ENCODE assay signal across 31 cellular contexts in the genomic region with DNA sequence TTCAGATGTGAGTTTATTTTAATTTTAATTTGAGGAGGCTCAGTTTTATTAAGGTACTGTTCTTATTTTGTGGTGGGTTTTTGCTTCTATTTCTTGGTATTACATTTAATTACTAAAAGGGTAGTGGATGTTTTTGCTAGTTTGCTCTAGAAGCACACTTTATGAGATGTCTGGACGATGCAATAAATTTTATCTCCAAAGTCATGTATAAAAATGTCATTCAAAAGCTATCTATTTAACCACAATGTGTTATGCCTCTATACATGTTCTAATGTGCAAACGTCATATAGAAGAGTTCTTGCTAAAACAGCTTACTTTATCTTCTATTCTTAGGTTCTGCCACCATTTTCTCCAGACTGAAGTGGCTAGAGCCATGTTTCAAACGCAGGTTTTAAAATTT. TPM values are rescaled to one million over a fixed set of nuclear protein-coding genes. Genes with fewer than 3 reads are reported as not detected.
"Had no signal": no experiment of that assay in that cellular context is flagged by ENCODE, and none has a peak within 500 bp of the region (broad histone marks: within the 10 kb centered on the region; RNA-seq: fewer than 3 reads in every experiment).

No MANE protein-coding gene starts in this region.

- H3K36me3 ChIP-seq: colonic mucosa had no signal

- H3K27ac ChIP-seq: adrenal gland, body of pancreas, colonic mucosa, foreskin keratinocyte, gastrocnemius medialis, heart right ventricle had no signal

- H3K9me3 ChIP-seq: adrenal gland, body of pancreas, colonic mucosa, gastrocnemius medialis had no signal

- ATAC-seq: activated CD4-positive, alpha-beta T cell treated with anti-CD3 and anti-CD28 coated beads for 36 hours; activated naive CD8-positive, alpha-beta T cell treated with anti-CD3 and anti-CD28 coated beads, Interleukin-2, amount 50 U/mL, for 24 hours; body of pancreas; esophagus mucosa; foreskin keratinocyte; gastrocnemius medialis; heart right ventricle; T-helper 17 cell had no signal

- H3K27me3 ChIP-seq: adrenal gland, body of pancreas, colonic mucosa, foreskin keratinocyte, gastrocnemius medialis, heart right ventricle had no signal

- H3K4me3 ChIP-seq: adrenal gland, body of pancreas, colonic mucosa, gastrocnemius medialis, heart right ventricle had no signal

- H3K4me1 ChIP-seq: colonic mucosa, foreskin keratinocyte had no signal

- DNase-seq: activated CD4-positive, alpha-beta memory T cell treated with anti-CD3 and anti-CD28 coated beads, Interleukin-2, amount 10 ng/mL, durations not matched to agents 7 days and 5 days; activated CD4-positive, alpha-beta T cell treated with anti-CD3 and anti-CD28 coated beads for 36 hours; activated CD4-positive, alpha-beta T cell treated with anti-CD3 and anti-CD28 coated beads, Interleukin-2, amount 10 ng/mL, durations not matched to agents 24 days and 14 days; activated CD4-positive, alpha-beta T cell treated with anti-CD3 and anti-CD28 coated beads, Interleukin-2, amount 50 U/mL, for 4 hours; activated CD4-positive, CD25-positive, alpha-beta regulatory T cell; activated CD4-positive, CD25-positive, alpha-beta regulatory T cell treated with anti-CD3 and anti-CD28 coated beads, Interleukin-2, amount 50 U/mL, for 72 hours; activated effector memory CD4-positive, alpha-beta T cell treated with anti-CD3 and anti-CD28 coated beads, Interleukin-2, amount 50 U/mL, for 16 hours; activated naive CD4-positive, alpha-beta T cell treated with anti-CD3 and anti-CD28 coated beads for 36 hours; activated naive CD8-positive, alpha-beta T cell treated with anti-CD3 and anti-CD28 coated beads for 36 hours; activated naive CD8-positive, alpha-beta T cell treated with anti-CD3 and anti-CD28 coated beads, Interleukin-2, amount 50 U/mL, for 24 hours; activated T-cell treated with anti-CD3 and anti-CD28 coated beads, Interleukin-2, amount 50 U/mL, for 1 hour; activated T-cell treated with anti-CD3 and anti-CD28 coated beads, Interleukin-2, amount 50 U/mL, for 48 hours; adrenal gland; amygdala; aorta; body of pancreas; caudate nucleus; cerebellar nuclear complex; colonic mucosa; effector CD8-positive, alpha-beta T cell; foreskin keratinocyte; gastrocnemius medialis; glutamatergic neuron; heart right ventricle; hippocampal formation; T-helper 1 cell; T-helper 17 cell; T1000 had no signal

RNA-seq across cellular contexts. Expression of a gene that starts 35.8 kb away (rescaled TPM):
- total RNA-seq: activated naive CD8-positive, alpha-beta T cell treated with anti-CD3 and anti-CD28 coated beads for 36 hours; activated T-helper 1 cell treated with anti-CD3 and anti-CD28 coated beads, Interleukin-12 subunit alpha, Interleukin-12 subunit beta, Interleukin-2, Interleukin-4 antibody, amounts not matched to agents 30 ng/mL and 10 ng/mL and 1 ng/mL, durations not matched to agents 14 hours and 24 hours and 36 hours; epithelial cell of proximal tubule; esophagus mucosa had no signal
